Comparison of ENCODE assay signal across 16 cellular contexts in genomic region chr12:76883826-76884225, GRCh38.
DNase-seq lines count a peak whose midpoint lies in the region; ATAC-seq and TF ChIP-seq lines count a peak whose summit lies in the region.
"Had no signal": no experiment of that assay in that cellular context is flagged by ENCODE, and none has a peak within 500 bp of the region (broad histone marks: within the 10 kb centered on the region; RNA-seq: fewer than 3 reads in every experiment).

No MANE protein-coding gene starts in this region.

- no peak overlapping the region for H3K27ac ChIP-seq in tibial artery
- H3K27ac ChIP-seq: 22Rv1, sigmoid colon had no signal

- H3K36me3 ChIP-seq in tibial artery = no peaks in the 10 kb centered on the region
- H3K36me3 ChIP-seq: sigmoid colon had no signal

- no peak for ATAC-seq in GM19023 (IDR thresholded peaks at IDR 0.05; ENCODE audit: unreplicated experiment)
- ATAC-seq: activated CD4-positive, alpha-beta T cell treated with anti-CD3 and anti-CD28 coated beads for 36 hours; activated T-cell treated with anti-CD3 and anti-CD28 coated beads, Interleukin-2, amount 50 U/mL, for 4 hours; left colon had no signal

- intact Hi-C loops in tibial artery (cut with DNase I; ENCODE audit: low total_unique reads) = no loop called here

- no peak for TF ChIP-seq CTCF in tibial artery (IDR thresholded peaks at IDR 0.05)

- H3K9me3 ChIP-seq in tibial artery = peaks cover 0 to 5% (median 0%) of the 10 kb centered on the region in 3 donors
- H3K9me3 ChIP-seq: sigmoid colon had no signal

- H3K4me3 ChIP-seq in skeletal muscle cell (ENCODE audit: low read depth, low read length) (no peak overlapping the region), tibial artery (no peak overlapping the region)
- H3K4me3 ChIP-seq: sigmoid colon had no signal

- H3K4me1 ChIP-seq in tibial artery = peaks cover 0 to 21% (median 11%) of the 10 kb centered on the region in 4 donors

- H3K27me3 ChIP-seq in tibial artery = no peaks in the 10 kb centered on the region
- H3K27me3 ChIP-seq: sigmoid colon had no signal

- DNase-seq in DMS53 (lab: John Stamatoyannopoulos, UW) = peak; percentile 18
- DNase-seq in DMS53 treated with DMSO at 0.1 percent for 48 hours (lab: John Stamatoyannopoulos, UW; ENCODE audit: unreplicated experiment) = no peak
- DNase-seq in NCI-H69 (lab: John Stamatoyannopoulos, UW) = peak; percentile 7
- DNase-seq in fibroblast of peridontal ligament (ENCODE audit: extremely low read depth) = peak; percentile 52
- DNase-seq in skeletal muscle cell (ENCODE audit: low read depth) = peak; percentile 59
- DNase-seq in middle frontal gyrus (ENCODE audit: extremely low spot score, low spot score) = no peak
- DNase-seq in tibial artery = no peak
- DNase-seq: activated CD4-positive, alpha-beta T cell treated with anti-CD3 and anti-CD28 coated beads for 36 hours; activated T-cell treated with anti-CD3 and anti-CD28 coated beads, Interleukin-2, amount 50 U/mL, for 4 hours; CD8-positive, alpha-beta memory T cell; left colon; NCI-H1417 treated with DMSO at 0.1 percent for 48 hours; sigmoid colon; T-helper 1 cell had no signal

Comparison
In these comparisons a context has a peak if more than half of its experiments do, and no peak if none do; other contexts are left out.
1. DNase-seq: peak in DMS53 (single experiment), NCI-H69 (single experiment), fibroblast of peridontal ligament (single experiment) and skeletal muscle cell (single experiment); none in DMS53 treated with DMSO at 0.1 percent for 48 hours (single experiment), middle frontal gyrus (single experiment) and tibial artery (0 of 2).